1 cellular context compared by ENCODE assay signal in the genomic region with DNA sequence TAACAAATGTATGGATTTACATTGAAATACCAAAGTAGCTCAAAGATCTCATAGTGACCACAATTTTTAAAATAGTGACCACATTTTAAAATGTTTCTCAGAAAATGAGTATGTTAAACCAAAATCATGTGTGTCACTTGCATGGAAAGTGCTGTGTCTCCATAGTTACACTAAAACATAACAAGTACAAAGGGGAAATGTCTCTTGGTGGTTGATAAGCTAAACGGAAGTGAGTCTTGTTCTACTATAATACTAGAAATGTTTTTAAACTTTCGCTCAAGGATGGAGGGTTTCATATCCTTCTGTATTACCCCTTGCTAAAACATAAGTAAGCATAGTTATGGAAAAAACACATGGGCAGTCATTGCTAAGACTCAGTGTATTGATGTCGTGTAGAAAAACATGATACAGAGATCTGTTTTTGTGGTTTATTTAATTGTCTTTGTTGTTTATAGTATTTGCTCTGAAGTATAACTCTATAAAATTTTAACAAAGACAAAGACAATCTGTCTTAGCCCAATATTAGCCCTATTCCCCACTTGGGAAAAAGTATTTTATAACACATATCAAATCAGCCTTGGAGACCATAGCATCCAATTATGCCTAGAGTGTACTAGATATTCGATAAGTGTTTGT.
TF ChIP-seq lines count a peak whose summit lies in the region.

No MANE protein-coding gene starts in this region.

TF ChIP-seq in GM12878, 131 proteins besides CTCF, POLR2A, EP300 and RAD21 (continues in another document):
- TF ChIP-seq GABPA (IDR thresholded peaks at IDR 0.05; ENCODE audit: low read depth) = peak; percentile 54; the same call in 1 of the 2 replicates
- peak; percentile 95; the same call in 1 of the 2 replicates for TF ChIP-seq MTA3 (IDR thresholded peaks at IDR 0.05; ENCODE audit: borderline replicate concordance, low read length)
- TF ChIP-seq BCL11A (IDR thresholded peaks at IDR 0.05; ENCODE audit: low read depth, low read length) = peak; percentile 98
- TF ChIP-seq, protein P1, sequence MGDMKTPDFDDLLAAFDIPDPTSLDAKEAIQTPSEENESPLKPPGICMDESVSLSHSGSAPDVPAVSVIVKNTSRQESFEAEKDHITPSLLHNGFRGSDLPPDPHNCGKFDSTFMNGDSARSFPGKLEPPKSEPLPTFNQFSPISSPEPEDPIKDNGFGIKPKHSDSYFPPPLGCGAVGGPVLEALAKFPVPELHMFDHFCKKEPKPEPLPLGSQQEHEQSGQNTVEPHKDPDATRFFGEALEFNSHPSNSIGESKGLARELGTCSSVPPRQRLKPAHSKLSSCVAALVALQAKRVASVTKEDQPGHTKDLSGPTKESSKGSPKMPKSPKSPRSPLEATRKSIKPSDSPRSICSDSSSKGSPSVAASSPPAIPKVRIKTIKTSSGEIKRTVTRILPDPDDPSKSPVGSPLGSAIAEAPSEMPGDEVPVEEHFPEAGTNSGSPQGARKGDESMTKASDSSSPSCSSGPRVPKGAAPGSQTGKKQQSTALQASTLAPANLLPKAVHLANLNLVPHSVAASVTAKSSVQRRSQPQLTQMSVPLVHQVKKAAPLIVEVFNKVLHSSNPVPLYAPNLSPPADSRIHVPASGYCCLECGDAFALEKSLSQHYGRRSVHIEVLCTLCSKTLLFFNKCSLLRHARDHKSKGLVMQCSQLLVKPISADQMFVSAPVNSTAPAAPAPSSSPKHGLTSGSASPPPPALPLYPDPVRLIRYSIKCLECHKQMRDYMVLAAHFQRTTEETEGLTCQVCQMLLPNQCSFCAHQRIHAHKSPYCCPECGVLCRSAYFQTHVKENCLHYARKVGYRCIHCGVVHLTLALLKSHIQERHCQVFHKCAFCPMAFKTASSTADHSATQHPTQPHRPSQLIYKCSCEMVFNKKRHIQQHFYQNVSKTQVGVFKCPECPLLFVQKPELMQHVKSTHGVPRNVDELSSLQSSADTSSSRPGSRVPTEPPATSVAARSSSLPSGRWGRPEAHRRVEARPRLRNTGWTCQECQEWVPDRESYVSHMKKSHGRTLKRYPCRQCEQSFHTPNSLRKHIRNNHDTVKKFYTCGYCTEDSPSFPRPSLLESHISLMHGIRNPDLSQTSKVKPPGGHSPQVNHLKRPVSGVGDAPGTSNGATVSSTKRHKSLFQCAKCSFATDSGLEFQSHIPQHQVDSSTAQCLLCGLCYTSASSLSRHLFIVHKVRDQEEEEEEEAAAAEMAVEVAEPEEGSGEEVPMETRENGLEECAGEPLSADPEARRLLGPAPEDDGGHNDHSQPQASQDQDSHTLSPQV (IDR thresholded peaks at IDR 0.05) = peak; percentile 81
- TF ChIP-seq, protein P2, sequence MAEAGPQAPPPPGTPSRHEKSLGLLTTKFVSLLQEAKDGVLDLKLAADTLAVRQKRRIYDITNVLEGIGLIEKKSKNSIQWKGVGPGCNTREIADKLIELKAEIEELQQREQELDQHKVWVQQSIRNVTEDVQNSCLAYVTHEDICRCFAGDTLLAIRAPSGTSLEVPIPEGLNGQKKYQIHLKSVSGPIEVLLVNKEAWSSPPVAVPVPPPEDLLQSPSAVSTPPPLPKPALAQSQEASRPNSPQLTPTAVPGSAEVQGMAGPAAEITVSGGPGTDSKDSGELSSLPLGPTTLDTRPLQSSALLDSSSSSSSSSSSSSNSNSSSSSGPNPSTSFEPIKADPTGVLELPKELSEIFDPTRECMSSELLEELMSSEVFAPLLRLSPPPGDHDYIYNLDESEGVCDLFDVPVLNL (IDR thresholded peaks at IDR 0.05; ENCODE audit: low read depth, low read length) = no peak
- peak; percentile 88 for TF ChIP-seq MEF2A (IDR thresholded peaks at IDR 0.05; ENCODE audit: insufficient read depth, low read depth, low read length)
- no peak for TF ChIP-seq POLR2AphosphoS5 (IDR thresholded peaks at IDR 0.05; ENCODE audit: low read length)
- no peak for TF ChIP-seq CBX3 (IDR thresholded peaks at IDR 0.05; ENCODE audit: borderline replicate concordance, low read depth)
- TF ChIP-seq MYB (IDR thresholded peaks at IDR 0.05; ENCODE audit: borderline replicate concordance, low read depth, low read length) = no peak
- TF ChIP-seq NRF1 (conservative IDR thresholded peaks at IDR 0.05; ENCODE audit: low read depth, low read length) = no peak
- TF ChIP-seq, protein P3, sequence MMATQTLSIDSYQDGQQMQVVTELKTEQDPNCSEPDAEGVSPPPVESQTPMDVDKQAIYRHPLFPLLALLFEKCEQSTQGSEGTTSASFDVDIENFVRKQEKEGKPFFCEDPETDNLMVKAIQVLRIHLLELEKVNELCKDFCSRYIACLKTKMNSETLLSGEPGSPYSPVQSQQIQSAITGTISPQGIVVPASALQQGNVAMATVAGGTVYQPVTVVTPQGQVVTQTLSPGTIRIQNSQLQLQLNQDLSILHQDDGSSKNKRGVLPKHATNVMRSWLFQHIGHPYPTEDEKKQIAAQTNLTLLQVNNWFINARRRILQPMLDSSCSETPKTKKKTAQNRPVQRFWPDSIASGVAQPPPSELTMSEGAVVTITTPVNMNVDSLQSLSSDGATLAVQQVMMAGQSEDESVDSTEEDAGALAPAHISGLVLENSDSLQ (IDR thresholded peaks at IDR 0.05) = peak; percentile 63; the same call in 1 of the 2 replicates
- TF ChIP-seq, protein P4, sequence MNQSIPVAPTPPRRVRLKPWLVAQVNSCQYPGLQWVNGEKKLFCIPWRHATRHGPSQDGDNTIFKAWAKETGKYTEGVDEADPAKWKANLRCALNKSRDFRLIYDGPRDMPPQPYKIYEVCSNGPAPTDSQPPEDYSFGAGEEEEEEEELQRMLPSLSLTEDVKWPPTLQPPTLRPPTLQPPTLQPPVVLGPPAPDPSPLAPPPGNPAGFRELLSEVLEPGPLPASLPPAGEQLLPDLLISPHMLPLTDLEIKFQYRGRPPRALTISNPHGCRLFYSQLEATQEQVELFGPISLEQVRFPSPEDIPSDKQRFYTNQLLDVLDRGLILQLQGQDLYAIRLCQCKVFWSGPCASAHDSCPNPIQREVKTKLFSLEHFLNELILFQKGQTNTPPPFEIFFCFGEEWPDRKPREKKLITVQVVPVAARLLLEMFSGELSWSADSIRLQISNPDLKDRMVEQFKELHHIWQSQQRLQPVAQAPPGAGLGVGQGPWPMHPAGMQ (IDR thresholded peaks at IDR 0.05; ENCODE audit: borderline replicate concordance) = no peak
- peak; percentile 72; the same call in 1 of the 2 replicates for TF ChIP-seq CHD2 (IDR thresholded peaks at IDR 0.05; ENCODE audit: borderline replicate concordance, low read depth, low read length)
- peak; percentile 97 for TF ChIP-seq DPF2 (IDR thresholded peaks at IDR 0.05)
- TF ChIP-seq PML (IDR thresholded peaks at IDR 0.05; ENCODE audit: low read length) = peak; percentile 71; the same call in 1 of the 2 replicates
- peak; percentile 92 for TF ChIP-seq MEF2B (IDR thresholded peaks at IDR 0.05; ENCODE audit: partially characterized antibody, poor library complexity, severe bottlenecking)
- no peak for TF ChIP-seq RFX5 (IDR thresholded peaks at IDR 0.05; ENCODE audit: low read depth, low read length)
- TF ChIP-seq, protein P5, sequence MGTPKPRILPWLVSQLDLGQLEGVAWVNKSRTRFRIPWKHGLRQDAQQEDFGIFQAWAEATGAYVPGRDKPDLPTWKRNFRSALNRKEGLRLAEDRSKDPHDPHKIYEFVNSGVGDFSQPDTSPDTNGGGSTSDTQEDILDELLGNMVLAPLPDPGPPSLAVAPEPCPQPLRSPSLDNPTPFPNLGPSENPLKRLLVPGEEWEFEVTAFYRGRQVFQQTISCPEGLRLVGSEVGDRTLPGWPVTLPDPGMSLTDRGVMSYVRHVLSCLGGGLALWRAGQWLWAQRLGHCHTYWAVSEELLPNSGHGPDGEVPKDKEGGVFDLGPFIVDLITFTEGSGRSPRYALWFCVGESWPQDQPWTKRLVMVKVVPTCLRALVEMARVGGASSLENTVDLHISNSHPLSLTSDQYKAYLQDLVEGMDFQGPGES (IDR thresholded peaks at IDR 0.05) = no peak
- no peak for TF ChIP-seq RCOR1 (conservative IDR thresholded peaks at IDR 0.05; ENCODE audit: low read depth, low read length)
- TF ChIP-seq TCF3 (IDR thresholded peaks at IDR 0.05; ENCODE audit: borderline replicate concordance, insufficient read depth, low read depth, low read length) = 0 out of 2 replicates have a peak, but pooled peaks have one; percentile 82
- no peak for TF ChIP-seq CHD1 (IDR thresholded peaks at IDR 0.05; ENCODE audit: low read depth, low read length)
- TF ChIP-seq, protein P6, sequence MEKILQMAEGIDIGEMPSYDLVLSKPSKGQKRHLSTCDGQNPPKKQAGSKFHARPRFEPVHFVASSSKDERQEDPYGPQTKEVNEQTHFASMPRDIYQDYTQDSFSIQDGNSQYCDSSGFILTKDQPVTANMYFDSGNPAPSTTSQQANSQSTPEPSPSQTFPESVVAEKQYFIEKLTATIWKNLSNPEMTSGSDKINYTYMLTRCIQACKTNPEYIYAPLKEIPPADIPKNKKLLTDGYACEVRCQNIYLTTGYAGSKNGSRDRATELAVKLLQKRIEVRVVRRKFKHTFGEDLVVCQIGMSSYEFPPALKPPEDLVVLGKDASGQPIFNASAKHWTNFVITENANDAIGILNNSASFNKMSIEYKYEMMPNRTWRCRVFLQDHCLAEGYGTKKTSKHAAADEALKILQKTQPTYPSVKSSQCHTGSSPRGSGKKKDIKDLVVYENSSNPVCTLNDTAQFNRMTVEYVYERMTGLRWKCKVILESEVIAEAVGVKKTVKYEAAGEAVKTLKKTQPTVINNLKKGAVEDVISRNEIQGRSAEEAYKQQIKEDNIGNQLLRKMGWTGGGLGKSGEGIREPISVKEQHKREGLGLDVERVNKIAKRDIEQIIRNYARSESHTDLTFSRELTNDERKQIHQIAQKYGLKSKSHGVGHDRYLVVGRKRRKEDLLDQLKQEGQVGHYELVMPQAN (conservative IDR thresholded peaks at IDR 0.05) = 0 out of 2 replicates have a peak, but pooled peaks have one; percentile 21
- TF ChIP-seq NFIC (IDR thresholded peaks at IDR 0.05; ENCODE audit: low read depth, low read length) = peak; percentile 99
- no peak for TF ChIP-seq SIX5 (IDR thresholded peaks at IDR 0.05; ENCODE audit: low read depth, low read length, severe bottlenecking)
- TF ChIP-seq RAD51 (IDR thresholded peaks at IDR 0.05) = peak; percentile 74
- TF ChIP-seq PAX8 (IDR thresholded peaks at IDR 0.05) = no peak
- TF ChIP-seq FOS (IDR thresholded peaks at IDR 0.05; ENCODE audit: borderline replicate concordance, extremely low read depth, insufficient read length) = no peak
- peak; percentile 99 for TF ChIP-seq MTA2 (IDR thresholded peaks at IDR 0.05; ENCODE audit: low read depth)
- TF ChIP-seq JUND (IDR thresholded peaks at IDR 0.05; ENCODE audit: low read depth, low read length) = peak; percentile 86
- no peak for TF ChIP-seq CHD4 (IDR thresholded peaks at IDR 0.05)
- TF ChIP-seq KAT2A (conservative IDR thresholded peaks at IDR 0.05; ENCODE audit: control insufficient read depth, low read depth, low read length) = no peak
- peak; percentile 92 to 93 for TF ChIP-seq BHLHE40 (IDR thresholded peaks at IDR 0.05; ENCODE audit: borderline replicate concordance in 1 of 2, low read depth in 2 of 2, low read length in 1 of 2)
- TF ChIP-seq POU2F2 (IDR thresholded peaks at IDR 0.05; ENCODE audit: borderline replicate concordance, low read depth, low read length) = peak; percentile 90
- TF ChIP-seq, protein P7, sequence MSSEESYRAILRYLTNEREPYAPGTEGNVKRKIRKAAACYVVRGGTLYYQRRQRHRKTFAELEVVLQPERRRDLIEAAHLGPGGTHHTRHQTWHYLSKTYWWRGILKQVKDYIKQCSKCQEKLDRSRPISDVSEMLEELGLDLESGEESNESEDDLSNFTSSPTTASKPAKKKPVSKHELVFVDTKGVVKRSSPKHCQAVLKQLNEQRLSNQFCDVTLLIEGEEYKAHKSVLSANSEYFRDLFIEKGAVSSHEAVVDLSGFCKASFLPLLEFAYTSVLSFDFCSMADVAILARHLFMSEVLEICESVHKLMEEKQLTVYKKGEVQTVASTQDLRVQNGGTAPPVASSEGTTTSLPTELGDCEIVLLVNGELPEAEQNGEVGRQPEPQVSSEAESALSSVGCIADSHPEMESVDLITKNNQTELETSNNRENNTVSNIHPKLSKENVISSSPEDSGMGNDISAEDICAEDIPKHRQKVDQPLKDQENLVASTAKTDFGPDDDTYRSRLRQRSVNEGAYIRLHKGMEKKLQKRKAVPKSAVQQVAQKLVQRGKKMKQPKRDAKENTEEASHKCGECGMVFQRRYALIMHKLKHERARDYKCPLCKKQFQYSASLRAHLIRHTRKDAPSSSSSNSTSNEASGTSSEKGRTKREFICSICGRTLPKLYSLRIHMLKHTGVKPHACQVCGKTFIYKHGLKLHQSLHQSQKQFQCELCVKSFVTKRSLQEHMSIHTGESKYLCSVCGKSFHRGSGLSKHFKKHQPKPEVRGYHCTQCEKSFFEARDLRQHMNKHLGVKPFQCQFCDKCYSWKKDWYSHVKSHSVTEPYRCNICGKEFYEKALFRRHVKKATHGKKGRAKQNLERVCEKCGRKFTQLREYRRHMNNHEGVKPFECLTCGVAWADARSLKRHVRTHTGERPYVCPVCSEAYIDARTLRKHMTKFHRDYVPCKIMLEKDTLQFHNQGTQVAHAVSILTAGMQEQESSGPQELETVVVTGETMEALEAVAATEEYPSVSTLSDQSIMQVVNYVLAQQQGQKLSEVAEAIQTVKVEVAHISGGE (CRISPR knock-in tag; IDR thresholded peaks at IDR 0.05) = no peak
- peak; percentile 69 for TF ChIP-seq KLF5 (IDR thresholded peaks at IDR 0.05; ENCODE audit: partially characterized antibody)
- no peak for TF ChIP-seq SIN3A (IDR thresholded peaks at IDR 0.05; ENCODE audit: low read depth, low read length)
- no peak for TF ChIP-seq RELA (IDR thresholded peaks at IDR 0.05; ENCODE audit: borderline replicate concordance, partially characterized antibody)
- TF ChIP-seq, protein P8, sequence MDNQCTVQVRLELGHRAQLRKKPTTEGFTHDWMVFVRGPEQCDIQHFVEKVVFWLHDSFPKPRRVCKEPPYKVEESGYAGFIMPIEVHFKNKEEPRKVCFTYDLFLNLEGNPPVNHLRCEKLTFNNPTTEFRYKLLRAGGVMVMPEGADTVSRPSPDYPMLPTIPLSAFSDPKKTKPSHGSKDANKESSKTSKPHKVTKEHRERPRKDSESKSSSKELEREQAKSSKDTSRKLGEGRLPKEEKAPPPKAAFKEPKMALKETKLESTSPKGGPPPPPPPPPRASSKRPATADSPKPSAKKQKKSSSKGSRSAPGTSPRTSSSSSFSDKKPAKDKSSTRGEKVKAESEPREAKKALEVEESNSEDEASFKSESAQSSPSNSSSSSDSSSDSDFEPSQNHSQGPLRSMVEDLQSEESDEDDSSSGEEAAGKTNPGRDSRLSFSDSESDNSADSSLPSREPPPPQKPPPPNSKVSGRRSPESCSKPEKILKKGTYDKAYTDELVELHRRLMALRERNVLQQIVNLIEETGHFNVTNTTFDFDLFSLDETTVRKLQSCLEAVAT (IDR thresholded peaks at IDR 0.05) = peak; percentile 98
